ENCODE assay signal across 1 cellular context in genomic region chrX:139898334-139898733, GRCh38.
TF ChIP-seq lines count a peak whose summit lies in the region.

No MANE protein-coding gene starts in this region.

TF ChIP-seq in IMR-90, 13 proteins besides CTCF, POLR2A, EP300 and RAD21:
- TF ChIP-seq ELK1 (IDR thresholded peaks at IDR 0.05; ENCODE audit: borderline replicate concordance, low read depth, low read length) (no peak), SMC3 (IDR thresholded peaks at IDR 0.05; ENCODE audit: low read depth, low read length) (no peak)
